ENCODE assay signal across 8 cellular contexts in the genomic region with DNA sequence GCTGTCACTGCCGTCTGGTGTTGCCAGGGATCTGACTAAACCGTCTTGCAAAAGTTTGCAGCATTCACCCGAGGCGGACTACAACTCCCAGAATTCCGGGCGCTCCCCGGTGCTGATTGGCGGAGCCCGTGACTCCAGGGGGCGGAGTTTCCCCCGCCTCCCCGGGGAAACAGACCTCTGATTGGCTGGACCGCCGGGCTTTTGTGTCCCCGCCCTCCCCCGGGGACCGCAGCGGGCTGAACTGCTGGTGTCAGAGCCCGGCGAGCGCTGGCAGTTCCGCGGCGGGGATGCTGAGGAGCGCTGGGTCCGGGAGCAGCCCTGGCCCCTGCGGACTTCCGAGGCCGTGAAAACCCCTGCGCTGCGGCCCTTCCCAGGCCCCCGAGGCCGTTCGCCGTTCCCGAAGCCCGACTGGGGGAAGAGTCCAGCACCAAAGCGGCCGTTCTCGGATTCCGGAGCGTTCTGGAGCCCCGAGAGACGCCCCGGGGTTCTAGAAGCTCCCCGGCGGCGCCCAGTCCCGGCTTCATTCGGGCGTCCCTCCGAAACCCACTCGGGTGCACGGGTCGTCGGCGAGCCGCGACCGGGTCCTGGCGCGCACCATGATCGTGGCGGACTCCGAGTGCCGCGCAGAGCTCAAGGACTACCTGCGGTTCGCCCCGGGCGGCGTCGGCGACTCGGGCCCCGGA. TPM values are rescaled to one million over a fixed set of nuclear protein-coding genes. Genes with fewer than 3 reads are reported as not detected.
DNase-seq lines count a peak whose midpoint lies in the region; ATAC-seq, FAIRE-seq and TF ChIP-seq lines count a peak whose summit lies in the region.

Gene SESN2 (plus strand): TSS at position 267 of the 683 bp plus-strand sequence. CDS start 330 bp downstream, at position 597.

- no peaks in the 10 kb centered on the region for H3K9me3 ChIP-seq in HUES64 (ENCODE audit: insufficient read depth, low read depth, low read length)
- H3K9me3 ChIP-seq in OCI-LY1 (ENCODE audit: low read length), result no peaks in the 10 kb centered on the region

- FAIRE-seq in endometrium (lab: Jason Lieb, UNC), result peak; percentile 96

- no peaks in the 10 kb centered on the region for H3K9me3 Mint-ChIP-seq in Calu3 (ENCODE audit: low read depth, unreplicated experiment)
- no peaks in the 10 kb centered on the region for H3K9me3 Mint-ChIP-seq in mesothelial cell of epicardium

- WGBS in HUES64, result under 1% methylated on average over 76 of the region's 76 CpGs

- H3K27me3 Mint-ChIP-seq in Calu3 (ENCODE audit: unreplicated experiment) (no peaks in the 10 kb centered on the region), mesothelial cell of epicardium (ENCODE audit: low read depth) (no peaks in the 10 kb centered on the region)

- H3K27me3 ChIP-seq in HUES64 (ENCODE audit: insufficient read depth, low read length), result no peaks in the 10 kb centered on the region
- no peaks in the 10 kb centered on the region for H3K27me3 ChIP-seq in OCI-LY1 (ENCODE audit: insufficient read depth, low read length)

- BruUV-seq in Calu3 (replicated peaks; lab: Mats Ljungman, UMichigan), result TSS peak; percentile 54

- no peaks in the 10 kb centered on the region for H3K36me3 ChIP-seq in HUES64 (ENCODE audit: insufficient read depth, low read length)
- no peaks in the 10 kb centered on the region for H3K36me3 ChIP-seq in OCI-LY1 (ENCODE audit: insufficient read depth, low read length)

- no peaks in the 10 kb centered on the region for H3F3A ChIP-seq in OCI-LY1 (ENCODE audit: insufficient read depth, low read length)

- CTCF ChIA-PET in Calu3 (lab: Charles Lee), result interaction anchor here (0.5 to 1.7 kb wide), 3 partner anchors 10 to 111 kb away, joined by 3 to 9 read pairs (median 3); no protein-coding TSS in a partner anchor

- peak within 1 kb of the TSS; percentile 51; the same call in 1 of the 2 replicates for H2AFZ ChIP-seq in OCI-LY1 (ENCODE audit: low read length)

- H3K4me1 Mint-ChIP-seq in Calu3 (ENCODE audit: low read depth, unreplicated experiment) (peaks cover 18% of the 10 kb centered on the region), mesothelial cell of epicardium (peaks cover 24% of the 10 kb centered on the region)

- H3K27ac ChIP-seq in HUES64 (ENCODE audit: low read depth, low read length), result peak within 1 kb of the TSS; percentile 92
- no peak within 1 kb of the TSS for H3K27ac ChIP-seq in OCI-LY1 (ENCODE audit: low read depth, low read length, poor library complexity, severe bottlenecking)

- H3K4me2 ChIP-seq in OCI-LY1 (ENCODE audit: low read length), result peak within 1 kb of the TSS; percentile 76

- TF ChIP-seq CTCF in Calu3 (IDR thresholded peaks at IDR 0.05; ENCODE audit: unreplicated experiment) (no peak), OCI-LY1 (IDR thresholded peaks at IDR 0.05; ENCODE audit: low read length) (no peak), mesothelial cell of epicardium (IDR thresholded peaks at IDR 0.05; ENCODE audit: unreplicated experiment) (no peak)

- H3K27ac Mint-ChIP-seq in Calu3 (ENCODE audit: unreplicated experiment), result peak within 1 kb of the TSS; percentile 99
- H3K27ac Mint-ChIP-seq in mesothelial cell of epicardium, result peak within 1 kb of the TSS; percentile 50

- no peaks in the 10 kb centered on the region for H3K9me2 ChIP-seq in OCI-LY1 (ENCODE audit: low read depth, low read length)

- peak; percentile 89 for ATAC-seq in GM21447 (IDR thresholded peaks at IDR 0.05; ENCODE audit: unreplicated experiment)

- H3K4me1 ChIP-seq in HUES64 (ENCODE audit: insufficient read depth, low read length) (peaks cover 9% of the 10 kb centered on the region; the same call in 1 of the 2 replicates), OCI-LY1 (ENCODE audit: insufficient read depth, low read length, severe bottlenecking) (peaks cover 21% of the 10 kb centered on the region)

- DNase-seq in Calu3, result peak; percentile 97
- peak; percentile 99 for DNase-seq in activated CD8-positive, alpha-beta memory T cell treated with anti-CD3 and anti-CD28 coated beads, Interleukin-2, amount 50 U/mL, for 48 hours
- peak; percentile 99 for DNase-seq in mesothelial cell of epicardium (ENCODE audit: low spot score in 2 of 2, unreplicated experiment in 2 of 2)
- DNase-seq in stimulated activated CD8-positive, alpha-beta memory T cell treated with anti-CD3 and anti-CD28 coated beads, Interleukin-15, amount 100 ng/mL, for 48 hours (ENCODE audit: low read depth in 2 of 2), result peak; percentile 99 to 100

- no peaks in the 10 kb centered on the region for H4K20me1 ChIP-seq in OCI-LY1 (ENCODE audit: insufficient read depth, low read length)

- H3K4me3 ChIP-seq in HUES64 (ENCODE audit: low read length), result peak within 1 kb of the TSS; percentile 76
- H3K4me3 ChIP-seq in OCI-LY1 (ENCODE audit: low read depth, low read length, poor library complexity, severe bottlenecking), result peak within 1 kb of the TSS; percentile 78

- intact Hi-C loops in Calu3 (cut with micrococcal nuclease; ENCODE audit: unreplicated experiment), result no loop called here

- peak within 1 kb of the TSS; percentile 77 for H3K4me3 Mint-ChIP-seq in Calu3 (ENCODE audit: low read depth, unreplicated experiment)
- H3K4me3 Mint-ChIP-seq in mesothelial cell of epicardium, result peak within 1 kb of the TSS; percentile 72

- H3K79me2 ChIP-seq in OCI-LY1 (ENCODE audit: insufficient read depth, low read length), result no peaks in the 10 kb centered on the region

- peaks cover 35% of the 10 kb centered on the region for H3K36me3 Mint-ChIP-seq in Calu3 (ENCODE audit: insufficient read depth, unreplicated experiment)
- no peaks in the 10 kb centered on the region for H3K36me3 Mint-ChIP-seq in mesothelial cell of epicardium

- H3K9ac ChIP-seq in HUES64 (ENCODE audit: low read depth, low read length), result peak within 1 kb of the TSS; percentile 77
- peak within 1 kb of the TSS; percentile 73 for H3K9ac ChIP-seq in OCI-LY1 (ENCODE audit: low read length)

RNA-seq across cellular contexts. Expression of gene SESN2, which starts in this region (rescaled TPM):
- 12.4 and 13.0 TPM in 2 replicates for total RNA-seq in Calu3 (2022)
- polyA plus RNA-seq in HUES64 (2013, experiment 1 of 2), result 12.8 TPM
- 13.9 TPM for polyA plus RNA-seq in HUES64 (2013, experiment 2 of 2)
- total RNA-seq in mesothelial cell of epicardium, result 19.4 to 21.4 TPM (median 21.1 TPM) in 3 replicates
